Comparison of ENCODE assay signal across 1 cellular context in the genomic region with DNA sequence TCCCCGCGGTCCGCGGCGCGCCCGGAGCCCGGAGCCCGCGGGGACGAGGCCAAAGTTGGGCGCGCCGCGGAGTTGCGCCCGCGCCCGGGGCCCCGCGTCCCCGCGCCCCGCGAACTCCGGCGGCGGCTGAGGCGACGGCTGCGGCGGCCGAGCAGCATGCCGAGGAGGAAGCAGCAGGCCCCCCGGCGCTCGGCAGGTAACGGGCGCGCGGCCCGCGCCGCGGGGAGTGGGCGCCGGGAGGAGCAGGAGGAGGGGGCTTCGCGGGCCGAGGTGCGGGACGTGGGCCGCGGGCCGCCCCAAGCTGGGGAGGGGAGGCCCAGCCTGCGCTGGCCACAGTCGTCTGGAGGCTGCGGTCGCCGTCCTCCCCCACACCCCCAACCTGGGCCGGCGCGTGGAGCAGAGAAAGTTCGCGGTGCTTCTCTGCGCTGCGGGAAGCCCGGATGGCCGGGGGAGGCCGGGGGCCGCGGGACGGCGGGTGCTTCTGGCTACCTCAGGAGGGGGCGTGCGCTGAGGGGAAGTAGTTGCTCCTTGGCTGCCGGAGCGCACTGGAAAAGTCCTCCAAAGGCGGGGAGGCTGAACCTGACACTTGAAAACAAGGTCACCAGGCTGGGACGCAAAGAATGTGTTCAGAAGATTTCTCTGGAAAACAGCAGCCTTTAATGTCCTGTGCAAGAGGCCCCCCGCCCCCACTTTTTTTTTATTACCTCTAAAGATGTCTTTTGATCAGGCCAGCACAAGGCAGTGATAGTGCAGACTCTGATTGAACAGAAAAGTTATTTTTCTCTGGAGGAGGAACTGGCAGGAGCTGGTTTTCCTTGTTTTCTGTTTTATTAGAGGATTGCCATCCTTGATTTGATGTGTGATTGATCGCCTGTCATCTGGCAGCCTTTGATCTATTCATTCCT.
A peak's percentile ranks its signal among the peaks of the same experiment; 100 is the strongest.
TF ChIP-seq lines count a peak whose summit lies in the region.

No MANE protein-coding gene starts in this region.

TF ChIP-seq in H1, 55 proteins besides CTCF, POLR2A, EP300 and RAD21:
- TF ChIP-seq EZH2 (IDR thresholded peaks at IDR 0.05; ENCODE audit: low read depth, low read length, severe bottlenecking) = peak; percentile 55
- TF ChIP-seq GABPA (IDR thresholded peaks at IDR 0.05; ENCODE audit: borderline replicate concordance, insufficient read depth, low read length) = no peak
- peak; percentile 64 for TF ChIP-seq KDM4A (IDR thresholded peaks at IDR 0.05; ENCODE audit: low read depth, low read length, severe bottlenecking)
- TF ChIP-seq CHD1 (IDR thresholded peaks at IDR 0.05; ENCODE audit: low read depth, low read length) = no peak
TF ChIP-seq in H1: peak in this region for 2.
